1 cellular context compared by ENCODE assay signal in genomic region chr3:49840371-49840770, GRCh38.
TF ChIP-seq lines count a peak whose summit lies in the region.

No MANE protein-coding gene starts in this region.

TF ChIP-seq in WTC11, 78 proteins besides CTCF, POLR2A, EP300 and RAD21 (continued from another document):
- no peak for TF ChIP-seq STAT6 (CRISPR knock-in tag; conservative IDR thresholded peaks at IDR 0.05; ENCODE audit: low read depth)
- TF ChIP-seq, protein P1, sequence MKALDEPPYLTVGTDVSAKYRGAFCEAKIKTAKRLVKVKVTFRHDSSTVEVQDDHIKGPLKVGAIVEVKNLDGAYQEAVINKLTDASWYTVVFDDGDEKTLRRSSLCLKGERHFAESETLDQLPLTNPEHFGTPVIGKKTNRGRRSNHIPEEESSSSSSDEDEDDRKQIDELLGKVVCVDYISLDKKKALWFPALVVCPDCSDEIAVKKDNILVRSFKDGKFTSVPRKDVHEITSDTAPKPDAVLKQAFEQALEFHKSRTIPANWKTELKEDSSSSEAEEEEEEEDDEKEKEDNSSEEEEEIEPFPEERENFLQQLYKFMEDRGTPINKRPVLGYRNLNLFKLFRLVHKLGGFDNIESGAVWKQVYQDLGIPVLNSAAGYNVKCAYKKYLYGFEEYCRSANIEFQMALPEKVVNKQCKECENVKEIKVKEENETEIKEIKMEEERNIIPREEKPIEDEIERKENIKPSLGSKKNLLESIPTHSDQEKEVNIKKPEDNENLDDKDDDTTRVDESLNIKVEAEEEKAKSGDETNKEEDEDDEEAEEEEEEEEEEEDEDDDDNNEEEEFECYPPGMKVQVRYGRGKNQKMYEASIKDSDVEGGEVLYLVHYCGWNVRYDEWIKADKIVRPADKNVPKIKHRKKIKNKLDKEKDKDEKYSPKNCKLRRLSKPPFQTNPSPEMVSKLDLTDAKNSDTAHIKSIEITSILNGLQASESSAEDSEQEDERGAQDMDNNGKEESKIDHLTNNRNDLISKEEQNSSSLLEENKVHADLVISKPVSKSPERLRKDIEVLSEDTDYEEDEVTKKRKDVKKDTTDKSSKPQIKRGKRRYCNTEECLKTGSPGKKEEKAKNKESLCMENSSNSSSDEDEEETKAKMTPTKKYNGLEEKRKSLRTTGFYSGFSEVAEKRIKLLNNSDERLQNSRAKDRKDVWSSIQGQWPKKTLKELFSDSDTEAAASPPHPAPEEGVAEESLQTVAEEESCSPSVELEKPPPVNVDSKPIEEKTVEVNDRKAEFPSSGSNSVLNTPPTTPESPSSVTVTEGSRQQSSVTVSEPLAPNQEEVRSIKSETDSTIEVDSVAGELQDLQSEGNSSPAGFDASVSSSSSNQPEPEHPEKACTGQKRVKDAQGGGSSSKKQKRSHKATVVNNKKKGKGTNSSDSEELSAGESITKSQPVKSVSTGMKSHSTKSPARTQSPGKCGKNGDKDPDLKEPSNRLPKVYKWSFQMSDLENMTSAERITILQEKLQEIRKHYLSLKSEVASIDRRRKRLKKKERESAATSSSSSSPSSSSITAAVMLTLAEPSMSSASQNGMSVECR (CRISPR knock-in tag; IDR thresholded peaks at IDR 0.05; ENCODE audit: borderline replicate concordance): no peak
- TF ChIP-seq NR3C1 (CRISPR knock-in tag; conservative IDR thresholded peaks at IDR 0.05; ENCODE audit: low read depth): no peak
- TF ChIP-seq, protein P2, sequence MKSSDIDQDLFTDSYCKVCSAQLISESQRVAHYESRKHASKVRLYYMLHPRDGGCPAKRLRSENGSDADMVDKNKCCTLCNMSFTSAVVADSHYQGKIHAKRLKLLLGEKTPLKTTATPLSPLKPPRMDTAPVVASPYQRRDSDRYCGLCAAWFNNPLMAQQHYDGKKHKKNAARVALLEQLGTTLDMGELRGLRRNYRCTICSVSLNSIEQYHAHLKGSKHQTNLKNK (CRISPR knock-in tag; IDR thresholded peaks at IDR 0.05): no peak
- no peak for TF ChIP-seq HMGA2 (CRISPR knock-in tag; IDR thresholded peaks at IDR 0.05)
- no peak for TF ChIP-seq JUN (CRISPR knock-in tag; IDR thresholded peaks at IDR 0.05)
- no peak for TF ChIP-seq SOX15 (CRISPR knock-in tag; IDR thresholded peaks at IDR 0.05)
- TF ChIP-seq ESRRA (CRISPR knock-in tag; IDR thresholded peaks at IDR 0.05; ENCODE audit: borderline replicate concordance): no peak
- no peak for TF ChIP-seq ZNF671 (CRISPR knock-in tag; IDR thresholded peaks at IDR 0.05)
- no peak for TF ChIP-seq GABPB1 (CRISPR knock-in tag; IDR thresholded peaks at IDR 0.05)
- TF ChIP-seq RORB (CRISPR knock-in tag; IDR thresholded peaks at IDR 0.05): no peak
- TF ChIP-seq ZNF416 (CRISPR knock-in tag; IDR thresholded peaks at IDR 0.05): no peak
- no peak for TF ChIP-seq GRHL2 (CRISPR knock-in tag; IDR thresholded peaks at IDR 0.05; ENCODE audit: insufficient replicate concordance, severe bottlenecking)
